ENCODE assay signal across 1 cellular context in the genomic region with DNA sequence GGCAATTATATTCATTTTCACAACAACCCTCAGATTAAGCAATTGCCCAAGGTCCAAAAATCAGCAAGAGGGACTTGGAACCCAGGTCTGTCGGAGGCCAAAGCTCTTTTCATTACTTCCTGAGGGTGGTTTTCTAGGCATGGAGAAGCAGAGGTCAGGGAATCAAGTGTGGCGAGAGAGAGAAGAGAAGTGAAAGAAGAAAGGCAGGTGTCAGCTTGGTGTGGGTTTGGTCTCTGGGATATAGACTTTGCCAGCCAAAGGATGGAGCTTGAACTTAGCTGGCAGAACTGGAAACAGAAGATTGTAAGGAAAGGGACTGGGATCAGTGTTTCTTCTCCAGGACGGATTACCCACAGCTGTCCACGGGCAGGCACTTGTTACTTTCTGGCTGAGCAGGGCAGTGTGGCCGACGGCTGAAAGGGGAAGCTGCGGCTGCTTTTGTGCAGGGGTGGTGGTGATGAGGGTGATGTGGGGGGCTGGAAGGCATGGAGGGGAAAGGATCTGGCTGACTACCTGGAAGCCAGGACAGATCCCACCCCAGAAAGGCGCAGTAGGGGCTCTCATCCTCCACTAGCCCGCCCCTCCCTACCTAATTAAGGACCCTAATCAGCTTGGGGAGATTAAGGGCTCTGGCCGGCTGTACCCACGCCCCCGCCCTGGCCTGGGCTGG.
A peak's percentile ranks its signal among the peaks of the same experiment; 100 is the strongest.
TF ChIP-seq lines count a peak whose summit lies in the region.

A gene (plus strand): TSS at position 640 of the 670 bp plus-strand sequence. CDS start 433 bp downstream, outside the sequence.

TF ChIP-seq in GM12878, 131 proteins besides CTCF, POLR2A, EP300 and RAD21:
- no peak for TF ChIP-seq SMAD1 (IDR thresholded peaks at IDR 0.05; ENCODE audit: low read depth, partially characterized antibody)
- TF ChIP-seq, protein P1, sequence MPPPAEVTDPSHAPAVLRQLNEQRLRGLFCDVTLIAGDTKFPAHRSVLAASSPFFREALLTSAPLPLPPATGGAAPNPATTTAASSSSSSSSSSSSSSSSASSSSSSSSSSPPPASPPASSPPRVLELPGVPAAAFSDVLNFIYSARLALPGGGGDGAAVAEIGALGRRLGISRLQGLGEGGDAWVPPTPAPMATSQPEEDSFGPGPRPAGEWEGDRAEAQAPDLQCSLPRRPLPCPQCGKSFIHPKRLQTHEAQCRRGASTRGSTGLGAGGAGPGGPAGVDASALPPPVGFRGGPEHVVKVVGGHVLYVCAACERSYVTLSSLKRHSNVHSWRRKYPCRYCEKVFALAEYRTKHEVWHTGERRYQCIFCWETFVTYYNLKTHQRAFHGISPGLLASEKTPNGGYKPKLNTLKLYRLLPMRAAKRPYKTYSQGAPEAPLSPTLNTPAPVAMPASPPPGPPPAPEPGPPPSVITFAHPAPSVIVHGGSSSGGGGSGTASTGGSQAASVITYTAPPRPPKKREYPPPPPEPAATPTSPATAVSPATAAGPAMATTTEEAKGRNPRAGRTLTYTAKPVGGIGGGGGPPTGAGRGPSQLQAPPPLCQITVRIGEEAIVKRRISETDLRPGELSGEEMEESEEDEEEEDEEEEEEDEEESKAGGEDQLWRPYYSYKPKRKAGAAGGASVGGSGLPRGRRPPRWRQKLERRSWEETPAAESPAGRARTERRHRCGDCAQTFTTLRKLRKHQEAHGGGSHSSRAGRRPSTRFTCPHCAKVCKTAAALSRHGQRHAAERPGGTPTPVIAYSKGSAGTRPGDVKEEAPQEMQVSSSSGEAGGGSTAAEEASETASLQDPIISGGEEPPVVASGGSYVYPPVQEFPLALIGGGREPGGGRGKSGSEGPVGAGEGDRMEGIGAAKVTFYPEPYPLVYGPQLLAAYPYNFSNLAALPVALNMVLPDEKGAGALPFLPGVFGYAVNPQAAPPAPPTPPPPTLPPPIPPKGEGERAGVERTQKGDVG (CRISPR knock-in tag; IDR thresholded peaks at IDR 0.05) = no peak
- TF ChIP-seq CREM (IDR thresholded peaks at IDR 0.05; ENCODE audit: low read depth) = no peak
- no peak for TF ChIP-seq HCFC1 (IDR thresholded peaks at IDR 0.05; ENCODE audit: low read length)
- no peak for TF ChIP-seq CEBPB (IDR thresholded peaks at IDR 0.05; ENCODE audit: borderline replicate concordance in 1 of 2, low read depth in 2 of 2, low read length in 2 of 2)
- TF ChIP-seq YBX1 (IDR thresholded peaks at IDR 0.05) = no peak
- TF ChIP-seq EZH2 (IDR thresholded peaks at IDR 0.05; ENCODE audit: borderline replicate concordance, control insufficient read depth, low read depth, low read length) = no peak
- peak; percentile 24; the same call in 1 of the 2 replicates for TF ChIP-seq NBN (IDR thresholded peaks at IDR 0.05)
- peak; percentile 68 to 70; a peak in 2 of 4 replicates for TF ChIP-seq IKZF2 (IDR thresholded peaks at IDR 0.05)
- TF ChIP-seq TCF3 (IDR thresholded peaks at IDR 0.05; ENCODE audit: borderline replicate concordance, insufficient read depth, low read depth, low read length) = no peak
- no peak for TF ChIP-seq CBX3 (IDR thresholded peaks at IDR 0.05; ENCODE audit: borderline replicate concordance, low read depth)
- peak; percentile 44; the same call in 1 of the 2 replicates for TF ChIP-seq SPI1 (IDR thresholded peaks at IDR 0.05; ENCODE audit: borderline replicate concordance, insufficient read depth, low read depth, low read length)
- no peak for TF ChIP-seq NR2C1 (IDR thresholded peaks at IDR 0.05)
- TF ChIP-seq IKZF1 (conservative IDR thresholded peaks at IDR 0.05) = peak; percentile 80
- TF ChIP-seq, protein P2, sequence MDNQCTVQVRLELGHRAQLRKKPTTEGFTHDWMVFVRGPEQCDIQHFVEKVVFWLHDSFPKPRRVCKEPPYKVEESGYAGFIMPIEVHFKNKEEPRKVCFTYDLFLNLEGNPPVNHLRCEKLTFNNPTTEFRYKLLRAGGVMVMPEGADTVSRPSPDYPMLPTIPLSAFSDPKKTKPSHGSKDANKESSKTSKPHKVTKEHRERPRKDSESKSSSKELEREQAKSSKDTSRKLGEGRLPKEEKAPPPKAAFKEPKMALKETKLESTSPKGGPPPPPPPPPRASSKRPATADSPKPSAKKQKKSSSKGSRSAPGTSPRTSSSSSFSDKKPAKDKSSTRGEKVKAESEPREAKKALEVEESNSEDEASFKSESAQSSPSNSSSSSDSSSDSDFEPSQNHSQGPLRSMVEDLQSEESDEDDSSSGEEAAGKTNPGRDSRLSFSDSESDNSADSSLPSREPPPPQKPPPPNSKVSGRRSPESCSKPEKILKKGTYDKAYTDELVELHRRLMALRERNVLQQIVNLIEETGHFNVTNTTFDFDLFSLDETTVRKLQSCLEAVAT (IDR thresholded peaks at IDR 0.05) = 0 out of 2 replicates have a peak, but pooled peaks have one; percentile 16
- no peak for TF ChIP-seq ZSCAN29 (IDR thresholded peaks at IDR 0.05)
- TF ChIP-seq TCF12 (IDR thresholded peaks at IDR 0.05; ENCODE audit: low read depth, low read length) = no peak
- TF ChIP-seq, protein P3, sequence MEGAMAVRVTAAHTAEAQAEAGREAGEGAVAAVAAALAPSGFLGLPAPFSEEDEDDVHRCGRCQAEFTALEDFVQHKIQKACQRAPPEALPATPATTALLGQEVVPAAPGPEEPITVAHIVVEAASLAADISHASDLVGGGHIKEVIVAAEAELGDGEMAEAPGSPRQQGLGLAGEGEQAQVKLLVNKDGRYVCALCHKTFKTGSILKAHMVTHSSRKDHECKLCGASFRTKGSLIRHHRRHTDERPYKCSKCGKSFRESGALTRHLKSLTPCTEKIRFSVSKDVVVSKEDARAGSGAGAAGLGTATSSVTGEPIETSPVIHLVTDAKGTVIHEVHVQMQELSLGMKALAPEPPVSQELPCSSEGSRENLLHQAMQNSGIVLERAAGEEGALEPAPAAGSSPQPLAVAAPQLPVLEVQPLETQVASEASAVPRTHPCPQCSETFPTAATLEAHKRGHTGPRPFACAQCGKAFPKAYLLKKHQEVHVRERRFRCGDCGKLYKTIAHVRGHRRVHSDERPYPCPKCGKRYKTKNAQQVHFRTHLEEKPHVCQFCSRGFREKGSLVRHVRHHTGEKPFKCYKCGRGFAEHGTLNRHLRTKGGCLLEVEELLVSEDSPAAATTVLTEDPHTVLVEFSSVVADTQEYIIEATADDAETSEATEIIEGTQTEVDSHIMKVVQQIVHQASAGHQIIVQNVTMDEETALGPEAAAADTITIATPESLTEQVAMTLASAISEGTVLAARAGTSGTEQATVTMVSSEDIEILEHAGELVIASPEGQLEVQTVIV (IDR thresholded peaks at IDR 0.05; ENCODE audit: borderline replicate concordance, partially characterized antibody) = no peak
- no peak for TF ChIP-seq CREB1 (IDR thresholded peaks at IDR 0.05; ENCODE audit: low read depth)
- peak; percentile 70; the same call in 1 of the 2 replicates for TF ChIP-seq DPF2 (IDR thresholded peaks at IDR 0.05)
- no peak for TF ChIP-seq LARP7 (IDR thresholded peaks at IDR 0.05)
- TF ChIP-seq, protein P4, sequence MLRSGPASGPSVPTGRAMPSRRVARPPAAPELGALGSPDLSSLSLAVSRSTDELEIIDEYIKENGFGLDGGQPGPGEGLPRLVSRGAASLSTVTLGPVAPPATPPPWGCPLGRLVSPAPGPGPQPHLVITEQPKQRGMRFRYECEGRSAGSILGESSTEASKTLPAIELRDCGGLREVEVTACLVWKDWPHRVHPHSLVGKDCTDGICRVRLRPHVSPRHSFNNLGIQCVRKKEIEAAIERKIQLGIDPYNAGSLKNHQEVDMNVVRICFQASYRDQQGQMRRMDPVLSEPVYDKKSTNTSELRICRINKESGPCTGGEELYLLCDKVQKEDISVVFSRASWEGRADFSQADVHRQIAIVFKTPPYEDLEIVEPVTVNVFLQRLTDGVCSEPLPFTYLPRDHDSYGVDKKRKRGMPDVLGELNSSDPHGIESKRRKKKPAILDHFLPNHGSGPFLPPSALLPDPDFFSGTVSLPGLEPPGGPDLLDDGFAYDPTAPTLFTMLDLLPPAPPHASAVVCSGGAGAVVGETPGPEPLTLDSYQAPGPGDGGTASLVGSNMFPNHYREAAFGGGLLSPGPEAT (IDR thresholded peaks at IDR 0.05; ENCODE audit: low read depth) = 0 out of 2 replicates have a peak, but pooled peaks have one; percentile 53
- TF ChIP-seq, protein P5, sequence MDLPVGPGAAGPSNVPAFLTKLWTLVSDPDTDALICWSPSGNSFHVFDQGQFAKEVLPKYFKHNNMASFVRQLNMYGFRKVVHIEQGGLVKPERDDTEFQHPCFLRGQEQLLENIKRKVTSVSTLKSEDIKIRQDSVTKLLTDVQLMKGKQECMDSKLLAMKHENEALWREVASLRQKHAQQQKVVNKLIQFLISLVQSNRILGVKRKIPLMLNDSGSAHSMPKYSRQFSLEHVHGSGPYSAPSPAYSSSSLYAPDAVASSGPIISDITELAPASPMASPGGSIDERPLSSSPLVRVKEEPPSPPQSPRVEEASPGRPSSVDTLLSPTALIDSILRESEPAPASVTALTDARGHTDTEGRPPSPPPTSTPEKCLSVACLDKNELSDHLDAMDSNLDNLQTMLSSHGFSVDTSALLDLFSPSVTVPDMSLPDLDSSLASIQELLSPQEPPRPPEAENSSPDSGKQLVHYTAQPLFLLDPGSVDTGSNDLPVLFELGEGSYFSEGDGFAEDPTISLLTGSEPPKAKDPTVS (IDR thresholded peaks at IDR 0.05; ENCODE audit: low read depth, low read length) = no peak
- TF ChIP-seq MTA2 (IDR thresholded peaks at IDR 0.05; ENCODE audit: low read depth) = peak; percentile 53; the same call in 1 of the 2 replicates
- TF ChIP-seq GATAD2B (conservative IDR thresholded peaks at IDR 0.05; ENCODE audit: low read depth) = 0 out of 2 replicates have a peak, but pooled peaks have one; percentile 51
- TF ChIP-seq, protein P6, sequence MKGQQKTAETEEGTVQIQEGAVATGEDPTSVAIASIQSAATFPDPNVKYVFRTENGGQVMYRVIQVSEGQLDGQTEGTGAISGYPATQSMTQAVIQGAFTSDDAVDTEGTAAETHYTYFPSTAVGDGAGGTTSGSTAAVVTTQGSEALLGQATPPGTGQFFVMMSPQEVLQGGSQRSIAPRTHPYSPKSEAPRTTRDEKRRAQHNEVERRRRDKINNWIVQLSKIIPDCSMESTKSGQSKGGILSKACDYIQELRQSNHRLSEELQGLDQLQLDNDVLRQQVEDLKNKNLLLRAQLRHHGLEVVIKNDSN (IDR thresholded peaks at IDR 0.05; ENCODE audit: borderline replicate concordance, extremely low read length, insufficient read depth, low read depth, low read length) = no peak
- TF ChIP-seq RCOR1 (conservative IDR thresholded peaks at IDR 0.05; ENCODE audit: low read depth, low read length) = no peak
